ENCODE assay signal across 11 cellular contexts in the genomic region with DNA sequence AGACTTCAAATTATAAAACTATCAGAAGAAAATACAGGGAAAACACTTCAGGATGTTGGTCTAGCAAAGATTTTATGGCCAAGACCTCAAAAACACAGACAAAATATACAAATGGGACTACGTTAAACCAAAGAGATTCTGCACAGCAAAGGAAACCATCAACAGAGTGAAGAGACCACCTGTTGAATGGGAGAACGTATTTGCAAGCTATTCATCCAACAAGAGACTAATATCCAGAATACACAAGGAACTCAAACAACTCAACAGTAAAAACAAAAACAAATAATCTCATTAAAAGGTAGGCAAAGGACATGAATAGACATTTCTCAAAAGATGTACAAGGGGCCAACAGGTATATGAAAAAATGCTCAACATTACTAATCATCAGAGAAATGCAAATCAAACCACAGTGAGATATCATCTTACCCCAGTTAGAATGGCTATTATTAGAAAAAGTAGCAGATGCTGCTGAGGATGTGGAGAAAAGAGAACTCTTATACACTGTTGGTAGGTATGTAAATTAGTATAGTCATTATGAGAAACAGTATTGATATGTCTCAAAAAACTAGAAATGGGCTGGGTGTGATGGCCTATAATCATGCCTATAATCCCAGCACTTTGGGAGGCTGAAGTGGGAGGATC.
DNase-seq lines count a peak whose midpoint lies in the region; ATAC-seq and TF ChIP-seq lines count a peak whose summit lies in the region.
"Had no signal": no experiment of that assay in that cellular context is flagged by ENCODE, and none has a peak within 500 bp of the region (broad histone marks: within the 10 kb centered on the region; RNA-seq: fewer than 3 reads in every experiment).

No MANE protein-coding gene starts in this region.

- no peak overlapping the region for H3K4me3 Mint-ChIP-seq in mesothelial cell of epicardium
- H3K4me3 Mint-ChIP-seq: naive B cell had no signal

- no peaks in the 10 kb centered on the region for H3K9me3 ChIP-seq in gastroesophageal sphincter
- H3K9me3 ChIP-seq: breast epithelium had no signal

- H3K36me3 ChIP-seq in gastroesophageal sphincter: no peaks in the 10 kb centered on the region
- H3K36me3 ChIP-seq: breast epithelium had no signal

- TF ChIP-seq EP300 in gastroesophageal sphincter (IDR thresholded peaks at IDR 0.05): no peak

- 84 to 100% methylated on average over 1 to 2 of the region's 2 CpGs for WGBS in gastroesophageal sphincter (ENCODE audit: low coverage in 1 of 2), 2 donors

- peaks cover 12% of the 10 kb centered on the region for H3K4me1 Mint-ChIP-seq in mesothelial cell of epicardium
- H3K4me1 Mint-ChIP-seq: naive B cell had no signal

- peaks cover 46% of the 10 kb centered on the region for H3K9me3 Mint-ChIP-seq in mesothelial cell of epicardium

- no peak overlapping the region for H3K27ac ChIP-seq in gastroesophageal sphincter
- H3K27ac ChIP-seq: breast epithelium had no signal

- no peak overlapping the region for H3K27ac Mint-ChIP-seq in mesothelial cell of epicardium
- H3K27ac Mint-ChIP-seq: naive B cell had no signal

- H3K4me1 ChIP-seq in gastroesophageal sphincter: no peaks in the 10 kb centered on the region
- H3K4me1 ChIP-seq: breast epithelium had no signal

- H3K36me3 Mint-ChIP-seq in mesothelial cell of epicardium: peaks cover 2% of the 10 kb centered on the region
- H3K36me3 Mint-ChIP-seq: naive B cell had no signal

- TF ChIP-seq POLR2A in gastroesophageal sphincter (IDR thresholded peaks at IDR 0.05): no peak

- TF ChIP-seq CTCF in gastroesophageal sphincter (IDR thresholded peaks at IDR 0.05) (no peak), mesothelial cell of epicardium (IDR thresholded peaks at IDR 0.05; ENCODE audit: unreplicated experiment) (no peak)

- H3K4me3 ChIP-seq in gastroesophageal sphincter: no peak overlapping the region
- H3K4me3 ChIP-seq: breast epithelium had no signal

- no peaks in the 10 kb centered on the region for H3K27me3 ChIP-seq in gastroesophageal sphincter
- H3K27me3 ChIP-seq: breast epithelium had no signal

- no peaks in the 10 kb centered on the region for H3K27me3 Mint-ChIP-seq in mesothelial cell of epicardium (ENCODE audit: low read depth)

- peak; percentile 99 for ATAC-seq in GM18867 (IDR thresholded peaks at IDR 0.05; ENCODE audit: unreplicated experiment)
- peak; percentile 97 for ATAC-seq in GM21447 (IDR thresholded peaks at IDR 0.05; ENCODE audit: unreplicated experiment)
- peak; percentile 87 for ATAC-seq in HG03045 (IDR thresholded peaks at IDR 0.05; ENCODE audit: unreplicated experiment)
- ATAC-seq in gastroesophageal sphincter: no peak

- DNase-seq in NCI-H526 (lab: John Stamatoyannopoulos, UW) (peak; percentile 77 to 78), mesothelial cell of epicardium (ENCODE audit: low spot score in 2 of 2, unreplicated experiment in 2 of 2) (no peak)
- DNase-seq in stimulated activated CD4-positive, alpha-beta T cell treated with anti-CD3 and anti-CD28 coated beads, Interleukin-4, amount 100 ng/mL, for 24 hours: no peak
- DNase-seq in activated CD8-positive, alpha-beta memory T cell treated with anti-CD3 and anti-CD28 coated beads for 24 hours: no peak
- DNase-seq: naive B cell, NCI-H187 had no signal

Comparison
In these comparisons a context has a peak if more than half of its experiments do, and no peak if none do; other contexts are left out.
1. DNase-seq: peak in NCI-H526 (2 of 2); none in stimulated activated CD4-positive, alpha-beta T cell treated with anti-CD3 and anti-CD28 coated beads, Interleukin-4, amount 100 ng/mL, for 24 hours (single experiment), activated CD8-positive, alpha-beta memory T cell treated with anti-CD3 and anti-CD28 coated beads for 24 hours (single experiment) and mesothelial cell of epicardium (0 of 2).